In genomic region chr18:53115876-53116585, GRCh38 we compare ENCODE assay signal across 25 cellular contexts.
DNase-seq lines count a peak whose midpoint lies in the region; TF ChIP-seq lines count a peak whose summit lies in the region.
"Had no signal": no experiment of that assay in that cellular context is flagged by ENCODE, and none has a peak within 500 bp of the region (broad histone marks: within the 10 kb centered on the region; RNA-seq: fewer than 3 reads in every experiment).

No MANE protein-coding gene starts in this region.

- no peaks in the 10 kb centered on the region for H3K79me2 ChIP-seq in OCI-LY3 (ENCODE audit: low read length)

- H3K9me3 ChIP-seq in OCI-LY3 (ENCODE audit: insufficient read depth, low read length): no peaks in the 10 kb centered on the region
- H3K9me3 ChIP-seq: SJSA1, upper lobe of left lung had no signal

- intact Hi-C loops in dorsolateral prefrontal cortex (cut with DNase I): no loop called here

- H3K4me3 ChIP-seq in OCI-LY3 (ENCODE audit: low read length): no peak overlapping the region
- peak overlapping the region in 58 of 59 donors; percentile 1 to 69 (median 44) for H3K4me3 ChIP-seq in dorsolateral prefrontal cortex
- H3K4me3 ChIP-seq: SJSA1, upper lobe of left lung had no signal

- no peak overlapping the region for H3K9ac ChIP-seq in OCI-LY3 (ENCODE audit: low read length)

- H3K27me3 ChIP-seq in OCI-LY3 (ENCODE audit: low read depth, low read length) (no peaks in the 10 kb centered on the region), dorsolateral prefrontal cortex (no peaks in the 10 kb centered on the region)
- H3K27me3 ChIP-seq: SJSA1, upper lobe of left lung had no signal

- H2AFZ ChIP-seq in OCI-LY3 (ENCODE audit: low read depth, low read length): peak overlapping the region; percentile 56; the same call in 1 of the 2 replicates

- peak overlapping the region; percentile 2; the same call in 1 of the 2 replicates for H3K4me2 ChIP-seq in OCI-LY3 (ENCODE audit: low read length)

- TF ChIP-seq CTCF in OCI-LY3 (IDR thresholded peaks at IDR 0.05; ENCODE audit: low read depth, low read length) (no peak), dorsolateral prefrontal cortex (IDR thresholded peaks at IDR 0.05 in 54 of 56, conservative IDR thresholded peaks at IDR 0.05 in 2 of 56; ENCODE audit: low read depth in 1 of 56, partially characterized antibody in 56 of 56) (no peak)

- H3K4me1 ChIP-seq in OCI-LY3 (ENCODE audit: low read length): no peaks in the 10 kb centered on the region
- H3K4me1 ChIP-seq: SJSA1, upper lobe of left lung had no signal

- no peak overlapping the region for H3K27ac ChIP-seq in OCI-LY3 (ENCODE audit: low read length)
- H3K27ac ChIP-seq in dorsolateral prefrontal cortex: peak overlapping the region in 1 of 59 donors; percentile 32
- H3K27ac ChIP-seq: epithelial cell of prostate, SJSA1, upper lobe of left lung had no signal

- no peaks in the 10 kb centered on the region for H3K36me3 ChIP-seq in OCI-LY3 (replicated peaks; ENCODE audit: low read depth, low read length)
- H3K36me3 ChIP-seq: SJSA1, upper lobe of left lung had no signal

- peak; percentile 8 for DNase-seq in H4 (ENCODE audit: low spot score)
- no peak for DNase-seq in dorsolateral prefrontal cortex
- peak; percentile 11 for DNase-seq in pons (ENCODE audit: low spot score)
- DNase-seq in NCI-H2081 treated with DMSO at 0.1 percent for 48 hours (lab: John Stamatoyannopoulos, UW): no peak
- DNase-seq in activated gamma-delta T cell (lab: John Stamatoyannopoulos, UW): no peak
- DNase-seq in nucleus accumbens (lab: John Stamatoyannopoulos, UW): no peak
- no peak for DNase-seq in T1000 (lab: John Stamatoyannopoulos, UW)
- DNase-seq: activated CD4-positive, alpha-beta memory T cell treated with anti-CD3 and anti-CD28 coated beads for 36 hours; activated CD8-positive, alpha-beta memory T cell treated with anti-CD3 and anti-CD28 coated beads, Interleukin-2, amount 50 U/mL, for 48 hours; activated naive CD8-positive, alpha-beta T cell treated with anti-CD3 and anti-CD28 coated beads, Interleukin-2, amount 10 ng/mL, durations not matched to agents 7 days and 5 days; AML-193; CD8-positive, alpha-beta T cell; effector CD4-positive, alpha-beta T cell; foreskin fibroblast; HCEC 1CT; immature natural killer cell; NCI-H1092; NCI-H187; NCI-H748 treated with DMSO at 0.1 percent for 48 hours; nephron progenitor cell; T-cell; upper lobe of left lung had no signal

- H4K20me1 ChIP-seq in OCI-LY3 (ENCODE audit: insufficient read depth, low read length): no peaks in the 10 kb centered on the region

Comparison
In these comparisons a context has a peak if more than half of its experiments do, and no peak if none do; other contexts are left out.
1. DNase-seq: peak in H4 (single experiment) and pons (single experiment); none in dorsolateral prefrontal cortex (0 of 10), NCI-H2081 treated with DMSO at 0.1 percent for 48 hours (single experiment), activated gamma-delta T cell (single experiment), nucleus accumbens (0 of 56) and T1000 (single experiment).